In genomic region chr13:23899555-23899954, GRCh38 we compare ENCODE assay signal across 8 cellular contexts. TPM values are rescaled to one million over a fixed set of nuclear protein-coding genes. Genes with fewer than 3 reads are reported as not detected.
DNase-seq lines count a peak whose midpoint lies in the region; ATAC-seq and TF ChIP-seq lines count a peak whose summit lies in the region.

No MANE protein-coding gene starts in this region.

- no TSS peak for BruUV-seq in OCI-LY7 (replicated peaks; lab: Mats Ljungman, UMichigan)

- no peak overlapping the region for H3K4me3 Mint-ChIP-seq in memory B cell

- CTCF ChIA-PET in OCI-LY7 (lab: Charles Lee; ENCODE audit: unreplicated experiment) = no interaction called here

- no peaks in the 10 kb centered on the region for H3K36me3 Mint-ChIP-seq in memory B cell

- H3K9me3 ChIP-seq in OCI-LY7 (ENCODE audit: low read length) = no peaks in the 10 kb centered on the region

- ATAC-seq in memory B cell (ENCODE audit: low read depth) (peak; percentile 69), HG03469 (IDR thresholded peaks at IDR 0.05; ENCODE audit: unreplicated experiment) (no peak), HG02588 (IDR thresholded peaks at IDR 0.05; ENCODE audit: unreplicated experiment) (no peak), HG03439 (IDR thresholded peaks at IDR 0.05; ENCODE audit: unreplicated experiment) (no peak)

- intact Hi-C loops in OCI-LY7 (cut with micrococcal nuclease; ENCODE audit: unreplicated experiment) = no loop called here

- peaks cover 2% of the 10 kb centered on the region for H3K4me1 Mint-ChIP-seq in memory B cell

- H3K27ac ChIP-seq in OCI-LY7 (ENCODE audit: low read depth, low read length, poor library complexity, severe bottlenecking) = no peak overlapping the region

- H3K4me3 ChIP-seq in AG09309 (ENCODE audit: control insufficient read depth, low read depth, low read length) (no peak overlapping the region), OCI-LY7 (ENCODE audit: low read depth, low read length, poor library complexity, severe bottlenecking) (no peak overlapping the region), choroid plexus epithelial cell (ENCODE audit: low read depth, low read length) (no peak overlapping the region)

- no peaks in the 10 kb centered on the region for H3K9me3 Mint-ChIP-seq in memory B cell

- H3K9me2 ChIP-seq in OCI-LY7 (ENCODE audit: insufficient read depth, low read length) = no peaks in the 10 kb centered on the region

- peaks cover 6% of the 10 kb centered on the region for H3K4me1 ChIP-seq in OCI-LY7 (ENCODE audit: insufficient read depth, low read length, poor library complexity, severe bottlenecking)

- H3K36me3 ChIP-seq in OCI-LY7 (ENCODE audit: insufficient read depth, low read length) = no peaks in the 10 kb centered on the region

- POLR2A ChIA-PET in OCI-LY7 (lab: Charles Lee) = no interaction called here

- no peak overlapping the region for H3K27ac Mint-ChIP-seq in memory B cell

- peak; percentile 55 for TF ChIP-seq CTCF in AG09309 (IDR thresholded peaks at IDR 0.05; ENCODE audit: control insufficient read depth, insufficient read depth, low read depth, low read length, missing control alignments)
- TF ChIP-seq CTCF in GM12872 (IDR thresholded peaks at IDR 0.05; ENCODE audit: insufficient read depth, low read depth, low read length) = peak; percentile 61; the same call in 2 of the 3 replicates
- peak; percentile 79 for TF ChIP-seq CTCF in OCI-LY7 (conservative IDR thresholded peaks at IDR 0.05; ENCODE audit: low read length)
- TF ChIP-seq CTCF in choroid plexus epithelial cell (conservative IDR thresholded peaks at IDR 0.05; ENCODE audit: low read depth, low read length) = peak; percentile 73

- H3K79me2 ChIP-seq in OCI-LY7 (ENCODE audit: insufficient read depth, low read depth, low read length) = no peaks in the 10 kb centered on the region

- no peak overlapping the region for H3K4me2 ChIP-seq in OCI-LY7 (ENCODE audit: low read length)

- H3K27me3 Mint-ChIP-seq in memory B cell = peaks cover 8% of the 10 kb centered on the region

- H2AFZ ChIP-seq in OCI-LY7 (ENCODE audit: low read length) = no peak overlapping the region

- H4K20me1 ChIP-seq in OCI-LY7 (ENCODE audit: insufficient read depth, low read length) = no peaks in the 10 kb centered on the region

- DNase-seq in AG09309 (ENCODE audit: low read depth) (peak; percentile 11), OCI-LY7 (ENCODE audit: low spot score) (peak; percentile 33), choroid plexus epithelial cell (ENCODE audit: low read depth) (peak; percentile 73), memory B cell (ENCODE audit: low spot score in 2 of 2) (peak; percentile 24 to 32)

RNA-seq across cellular contexts. Expression of gene C1QTNF9B, which starts 2.3 kb away (rescaled TPM):
- not detected in 2 replicates for total RNA-seq in OCI-LY7 (2014; rRNA removed; shearing (Covaris generic))
- total RNA-seq in OCI-LY7 (2022) = not detected in 2 replicates

RNA-seq across cellular contexts. Expression of gene MIPEP, which starts 10.4 kb away (rescaled TPM):
- 13.5 and 15.5 TPM in 2 replicates for total RNA-seq in OCI-LY7 (2014; rRNA removed; shearing (Covaris generic))
- 12.9 and 15.7 TPM in 2 replicates for total RNA-seq in OCI-LY7 (2022)

Comparison
In these comparisons a context has a peak if more than half of its experiments do, and no peak if none do; other contexts are left out.
1. DNase-seq: peak in every context shown above with its lines; median percentile 73 in choroid plexus epithelial cell; 33 in OCI-LY7; 28 in memory B cell; 11 in AG09309.